7 cellular contexts compared by ENCODE assay signal in genomic region chr14:106417224-106418049, GRCh38.
DNase-seq lines count a peak whose midpoint lies in the region; ATAC-seq and TF ChIP-seq lines count a peak whose summit lies in the region.

No MANE protein-coding gene starts in this region.

- no peaks in the 10 kb centered on the region for H3K9me3 ChIP-seq in prostate gland

- H3K4me3 ChIP-seq in prostate gland: no peak overlapping the region

- TF ChIP-seq POLR2A in prostate gland (IDR thresholded peaks at IDR 0.05): no peak

- DNase-seq in HEK293T (ENCODE audit: extremely low spot score) (peak; percentile 26), NCI-H1694 treated with DMSO at 0.1 percent for 48 hours (lab: John Stamatoyannopoulos, UW) (peak; percentile 28), foreskin melanocyte (peak; percentile 4), prostate gland (ENCODE audit: low spot score) (no peak)
- DNase-seq in activated CD8-positive, alpha-beta memory T cell treated with anti-CD3 and anti-CD28 coated beads, Interleukin-2, amount 50 U/mL, for 48 hours: peak; percentile 100
- DNase-seq in stimulated activated CD4-positive, alpha-beta T cell treated with anti-CD3 and anti-CD28 coated beads, Interleukin-2, amount 100 ng/mL, for 48 hours: peak; percentile 99 to 100

- intact Hi-C loops in prostate gland (cut with DNase I): no loop called here

- CTCF ChIA-PET in HEK293T (lab: Yijun Ruan, JAX): no interaction called here

- peak; percentile 87 for ATAC-seq in GM18498 (IDR thresholded peaks at IDR 0.05; ENCODE audit: unreplicated experiment)

- WGBS in prostate gland: 73% methylated on average over 10 of the region's 13 CpGs

- no peaks in the 10 kb centered on the region for H3K4me1 ChIP-seq in prostate gland (replicated peaks)

- no peak overlapping the region for H3K27ac ChIP-seq in prostate gland

- peak in 1 of 4 experiments; percentile 23 for TF ChIP-seq CTCF in prostate gland (IDR thresholded peaks at IDR 0.05)

- no peaks in the 10 kb centered on the region for H3K27me3 ChIP-seq in prostate gland (replicated peaks; ENCODE audit: insufficient read depth)

- POLR2A ChIA-PET in HEK293T (lab: Yijun Ruan, JAX): no interaction called here

- H3K36me3 ChIP-seq in prostate gland: no peaks in the 10 kb centered on the region

TF ChIP-seq in HEK293T, 16 proteins besides CTCF, POLR2A, EP300 and RAD21:
- TF ChIP-seq SUZ12 (IDR thresholded peaks at IDR 0.05) (no peak), PKNOX1 (IDR thresholded peaks at IDR 0.05) (no peak), HDGF (IDR thresholded peaks at IDR 0.05; ENCODE audit: borderline replicate concordance) (no peak), FOXK2 (IDR thresholded peaks at IDR 0.05) (no peak), L3MBTL2 (conservative IDR thresholded peaks at IDR 0.05) (no peak), LEF1 (IDR thresholded peaks at IDR 0.05; ENCODE audit: borderline replicate concordance) (no peak), ZNF384 (IDR thresholded peaks at IDR 0.05) (no peak), FOXM1 (IDR thresholded peaks at IDR 0.05; ENCODE audit: borderline replicate concordance) (no peak), BHLHE40 (IDR thresholded peaks at IDR 0.05; ENCODE audit: borderline replicate concordance) (no peak)
